Comparison of ENCODE assay signal across 9 cellular contexts in the genomic region with DNA sequence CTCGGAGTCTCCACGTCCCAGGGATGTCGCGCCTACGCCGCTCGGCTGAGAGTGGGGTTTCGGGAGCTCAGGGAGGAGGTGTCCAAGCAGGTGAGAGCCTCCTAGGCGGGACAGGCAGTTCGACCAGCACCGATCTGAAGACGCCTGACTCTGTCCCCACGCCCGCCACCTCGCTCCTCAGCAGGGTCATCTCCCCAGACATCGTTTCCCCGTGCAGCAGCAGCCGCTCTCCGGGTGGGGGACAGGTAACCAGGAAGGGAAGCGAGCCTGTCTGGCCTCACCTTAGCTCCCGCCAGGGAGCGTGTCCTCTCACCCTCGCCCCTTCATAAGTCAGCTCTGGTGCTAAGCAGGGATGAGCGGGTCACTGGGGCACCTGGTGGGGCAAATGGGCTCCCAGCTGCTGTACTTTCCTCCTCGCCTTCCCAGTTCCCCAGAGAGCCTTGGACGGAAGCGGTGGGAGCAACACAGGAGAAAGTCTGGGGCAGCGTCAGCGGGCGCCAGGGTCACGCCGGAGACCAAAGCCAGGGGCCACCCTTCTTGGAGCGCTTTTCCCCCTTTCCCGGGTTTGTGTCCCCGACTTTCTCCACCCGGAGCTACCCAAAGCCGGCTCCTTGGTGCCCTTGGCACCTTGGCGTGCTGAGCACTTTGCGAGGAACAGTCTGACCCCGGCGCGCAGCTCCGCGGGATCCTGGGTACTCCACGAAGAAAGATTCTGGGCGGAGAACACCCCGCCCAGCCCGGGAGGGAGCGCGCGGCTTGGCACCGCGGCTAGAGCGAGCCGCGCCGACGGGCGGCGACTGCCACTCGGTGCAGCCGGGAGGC. TPM values are rescaled to one million over a fixed set of nuclear protein-coding genes. Genes with fewer than 3 reads are reported as not detected.
DNase-seq lines count a peak whose midpoint lies in the region; ATAC-seq, FAIRE-seq and TF ChIP-seq lines count a peak whose summit lies in the region.
"Had no signal": no experiment of that assay in that cellular context is flagged by ENCODE, and none has a peak within 500 bp of the region (broad histone marks: within the 10 kb centered on the region; RNA-seq: fewer than 3 reads in every experiment).

No MANE protein-coding gene starts in this region.

- H3K27ac ChIP-seq in psoas muscle = no peak overlapping the region

- no peaks in the 10 kb centered on the region for H3K4me1 ChIP-seq in psoas muscle

- DNase-seq in GM12892 (ENCODE audit: insufficient read length) (peak; percentile 23), Right ventricle myocardium superior (peak; percentile 47), psoas muscle (no peak), mesenteric fat pad (ENCODE audit: low spot score) (no peak), NCI-H1694 (lab: John Stamatoyannopoulos, UW) (no peak), NCI-H2196 treated with DMSO at 0.1 percent for 48 hours (lab: John Stamatoyannopoulos, UW; ENCODE audit: unreplicated experiment) (no peak), NAMALWA (ENCODE audit: low spot score) (no peak)
- DNase-seq in activated CD4-positive, alpha-beta T cell treated with anti-CD3 and anti-CD28 coated beads, Interleukin-2, amount 10 ng/mL, durations not matched to agents 24 days and 14 days = no peak

- WGBS in psoas muscle, 3 donors = 22 to 24% (median 22%) methylated on average over 62 of the region's 62 CpGs

- peak; percentile 55 for ATAC-seq in Right ventricle myocardium superior (ENCODE audit: poor library complexity)
- ATAC-seq in psoas muscle = no peak

- no peak for TF ChIP-seq CTCF in psoas muscle (IDR thresholded peaks at IDR 0.05)

- intact Hi-C loops in activated CD4-positive, alpha-beta T cell treated with anti-CD3 and anti-CD28 coated beads, Interleukin-2, amount 10 ng/mL, durations not matched to agents 24 days and 14 days (cut with micrococcal nuclease) = loop anchor here (2.0 kb wide), 1 partner anchor 111 kb away; no protein-coding TSS in a partner anchor
- intact Hi-C loops in Right ventricle myocardium superior (cut with DNase I) = no loop called here
- intact Hi-C loops in psoas muscle (cut with DNase I) = no loop called here

- no peak overlapping the region for H3K27ac Mint-ChIP-seq in activated CD4-positive, alpha-beta T cell treated with anti-CD3 and anti-CD28 coated beads, Interleukin-2, amount 10 ng/mL, durations not matched to agents 24 days and 14 days

- peak overlapping the region; percentile 50 for H3K4me3 ChIP-seq in psoas muscle

- H3K9me3 Mint-ChIP-seq in activated CD4-positive, alpha-beta T cell treated with anti-CD3 and anti-CD28 coated beads, Interleukin-2, amount 10 ng/mL, durations not matched to agents 24 days and 14 days = no peaks in the 10 kb centered on the region

- H3K36me3 ChIP-seq in psoas muscle (ENCODE audit: insufficient read depth in 1 of 2, low read depth in 1 of 2) = no peaks in the 10 kb centered on the region

- no peaks in the 10 kb centered on the region for H3K36me3 Mint-ChIP-seq in activated CD4-positive, alpha-beta T cell treated with anti-CD3 and anti-CD28 coated beads, Interleukin-2, amount 10 ng/mL, durations not matched to agents 24 days and 14 days (ENCODE audit: low read depth)

- peaks cover 9% of the 10 kb centered on the region for H3K4me1 Mint-ChIP-seq in activated CD4-positive, alpha-beta T cell treated with anti-CD3 and anti-CD28 coated beads, Interleukin-2, amount 10 ng/mL, durations not matched to agents 24 days and 14 days

- H3K9me3 ChIP-seq in psoas muscle = no peaks in the 10 kb centered on the region

- no peak for TF ChIP-seq POLR2A in GM12892 (IDR thresholded peaks at IDR 0.05; ENCODE audit: low read depth, low read length)

- no peak for FAIRE-seq in GM12892 (lab: Jason Lieb, UNC)
- FAIRE-seq: TTC549 had no signal

- H3K27me3 ChIP-seq in psoas muscle (ENCODE audit: insufficient read depth in 3 of 3, low read length in 2 of 3) = peaks cover 4 to 79% (median 15%) of the 10 kb centered on the region in 3 donors

- H3K27me3 Mint-ChIP-seq in activated CD4-positive, alpha-beta T cell treated with anti-CD3 and anti-CD28 coated beads, Interleukin-2, amount 10 ng/mL, durations not matched to agents 24 days and 14 days = peaks cover 71% of the 10 kb centered on the region

- peak overlapping the region; percentile 76 for H3K4me3 Mint-ChIP-seq in activated CD4-positive, alpha-beta T cell treated with anti-CD3 and anti-CD28 coated beads, Interleukin-2, amount 10 ng/mL, durations not matched to agents 24 days and 14 days

RNA-seq across cellular contexts. Expression of a gene that starts 1.6 kb away (rescaled TPM):
- polyA plus RNA-seq in GM12892 (2012; ENCODE audit: missing spikeins) = 0.74 TPM
- 0.14 and 0.42 TPM in 2 replicates for total RNA-seq in activated CD4-positive, alpha-beta T cell treated with anti-CD3 and anti-CD28 coated beads, Interleukin-2, amount 10 ng/mL, durations not matched to agents 24 days and 14 days
- total RNA-seq in Right ventricle myocardium superior = 3.0 TPM
- total RNA-seq in psoas muscle = 1 to 10 TPM in 3 of 4 donors, under 1 TPM in 1; 0.78 to 1.4 (median 1.2) TPM
- polyA plus RNA-seq in psoas muscle = 1 to 10 TPM in 1 of 3 donors, under 1 TPM in 2; 0.24 to 1.6 (median 0.53) TPM
- 123 TPM for total RNA-seq in mesenteric fat pad

Comparison
In these comparisons a context has a peak if more than half of its experiments do, and no peak if none do; other contexts are left out.
1. DNase-seq: peak in GM12892 (single experiment) and Right ventricle myocardium superior (single experiment); none in activated CD4-positive, alpha-beta T cell treated with anti-CD3 and anti-CD28 coated beads, Interleukin-2, amount 10 ng/mL, durations not matched to agents 24 days and 14 days (single experiment), psoas muscle (0 of 2), mesenteric fat pad (single experiment), NCI-H1694 (single experiment), NCI-H2196 treated with DMSO at 0.1 percent for 48 hours (single experiment) and NAMALWA (single experiment).
2. RNA of a gene that starts 1.6 kb away (total RNA-seq): 123 TPM in mesenteric fat pad (single experiment); 3.0 TPM in Right ventricle myocardium superior (single experiment), 0.78 to 1.4 TPM in psoas muscle and 0.14 to 0.42 TPM in activated CD4-positive, alpha-beta T cell treated with anti-CD3 and anti-CD28 coated beads, Interleukin-2, amount 10 ng/mL, durations not matched to agents 24 days and 14 days; every median in the first group is over 10 times any median in the second.